Comparison of ENCODE assay signal across 8 cellular contexts in genomic region chr9:129177791-129178578, GRCh38.
DNase-seq lines count a peak whose midpoint lies in the region; ATAC-seq and TF ChIP-seq lines count a peak whose summit lies in the region.

TSS of gene IER5L (minus strand) at chr9:129178261. CDS start at chr9:129178052, 209 bp downstream.

- H3K27ac ChIP-seq in caudate nucleus (ENCODE audit: low read depth, low read length), result peak within 1 kb of the TSS; percentile 97

- peak; percentile 77 for ATAC-seq in HG03159 (IDR thresholded peaks at IDR 0.05; ENCODE audit: unreplicated experiment)

- DNase-seq in AG08395 (ENCODE audit: low spot score) (peak; percentile 100), NCI-H2227 (lab: John Stamatoyannopoulos, UW; ENCODE audit: unreplicated experiment) (peak; percentile 94), caudate nucleus (lab: John Stamatoyannopoulos, UW) (peak in 60 of 61 donors; percentile 70 to 99 (median 93)), islet precursor cell (peak; percentile 99)
- DNase-seq in activated CD4-positive, CD25-positive, alpha-beta regulatory T cell (lab: John Stamatoyannopoulos, UW), result peak; percentile 74 to 86 (median 84)
- DNase-seq in stimulated activated CD4-positive, alpha-beta T cell treated with anti-CD3 and anti-CD28 coated beads, Interleukin-12 subunit alpha, Interleukin-12 subunit beta, amount 100 ng/mL, for 24 hours (ENCODE audit: low read depth in 2 of 2), result peak; percentile 83 to 92

- in situ Hi-C loops in GM18951 (cut with MboI; ENCODE audit: low sequenced_read_pairs, unreplicated experiment), result loop anchor here (10.0 kb wide), 1 partner anchor 437 kb away; no protein-coding TSS in a partner anchor

- peak; percentile 99 for TF ChIP-seq POLR2A in GM18951 (IDR thresholded peaks at IDR 0.05; ENCODE audit: extremely low read depth, insufficient read depth, insufficient read length)

Comparison
In these comparisons a context has a peak if more than half of its experiments do, and no peak if none do; other contexts are left out.
1. Peak in every context shown above with its lines: DNase-seq, ATAC-seq and H3K27ac ChIP-seq.